Comparison of ENCODE assay signal across 16 cellular contexts in genomic region chrX:21933077-21933476, GRCh38. TPM values are rescaled to one million over a fixed set of nuclear protein-coding genes. Genes with fewer than 3 reads are reported as not detected.
DNase-seq lines count a peak whose midpoint lies in the region; ATAC-seq, FAIRE-seq and TF ChIP-seq lines count a peak whose summit lies in the region.
"Had no signal": no experiment of that assay in that cellular context is flagged by ENCODE, and none has a peak within 500 bp of the region (broad histone marks: within the 10 kb centered on the region; RNA-seq: fewer than 3 reads in every experiment).

No MANE protein-coding gene starts in this region.

- peak overlapping the region in 1 of 2 experiments; percentile 28 for H3K4ac ChIP-seq in mesenchymal stem cell (ENCODE audit: low read depth in 1 of 2, low read length in 2 of 2)

- H3K18ac ChIP-seq in mesenchymal stem cell (ENCODE audit: low read depth in 1 of 2, low read length in 2 of 2), result peak overlapping the region in 1 of 2 experiments; percentile 48

- no peaks in the 10 kb centered on the region for H3K9me3 ChIP-seq in A549
- no peaks in the 10 kb centered on the region for H3K9me3 ChIP-seq in HEK293 (ENCODE audit: control insufficient read depth, insufficient read depth, low read depth, low read length)
- H3K9me3 ChIP-seq in ascending aorta, result no peaks in the 10 kb centered on the region
- H3K9me3 ChIP-seq in mesenchymal stem cell (ENCODE audit: control insufficient read depth, low read length), result no peaks in the 10 kb centered on the region
- H3K9me3 ChIP-seq in left ventricle myocardium inferior (replicated peaks), result no peaks in the 10 kb centered on the region
- H3K9me3 ChIP-seq in prostate gland, result no peaks in the 10 kb centered on the region
- H3K9me3 ChIP-seq: Caco-2 had no signal

- H3K27ac ChIP-seq in A549 (peak overlapping the region; percentile 62 to 82; a peak in 5 of 6 replicates), HEK293 (ENCODE audit: extremely low read depth, low read depth, low read length) (no peak overlapping the region), ascending aorta (peak overlapping the region; percentile 58 to 79), mesenchymal stem cell (ENCODE audit: low read length, poor library complexity, severe bottlenecking) (peak overlapping the region; percentile 53), left ventricle myocardium inferior (replicated peaks) (no peak overlapping the region), prostate gland (no peak overlapping the region)

- peak overlapping the region in 1 of 2 experiments; percentile 66 for H2BK12ac ChIP-seq in mesenchymal stem cell (ENCODE audit: low read length in 2 of 2)

- peak overlapping the region; percentile 44 for H2BK5ac ChIP-seq in mesenchymal stem cell (ENCODE audit: low read depth, low read length, poor library complexity, severe bottlenecking)

- no peak overlapping the region for H3K9ac ChIP-seq in mesenchymal stem cell (ENCODE audit: low read length)

- peak; percentile 59 to 67; a peak in 5 of 6 replicates for ATAC-seq in A549
- ATAC-seq in Right ventricle myocardium inferior, result no peak

- TF ChIP-seq RAD21 in A549 (conservative IDR thresholded peaks at IDR 0.05 in 1 of 2, IDR thresholded peaks at IDR 0.05 in 1 of 2), result no peak

- CTCF ChIA-PET in A549 (lab: Yijun Ruan, JAX) (interaction anchor here (1.2 kb wide), 1 partner anchor 82 kb away, joined by 4 read pairs; no protein-coding TSS in a partner anchor), HEK293 (lab: Yijun Ruan, JAX) (interaction anchor here (0.6 to 1.5 kb wide), 2 partner anchors 42 to 52 kb away, joined by 3 read pairs; no protein-coding TSS in a partner anchor)

- intact Hi-C loops in ascending aorta (cut with DNase I) (no loop called here), Right ventricle myocardium inferior (cut with DNase I) (no loop called here), left ventricle myocardium inferior (cut with micrococcal nuclease) (no loop called here), prostate gland (cut with DNase I) (no loop called here)

- POLR2A ChIA-PET in A549 (lab: Yijun Ruan, JAX) (no interaction called here), HEK293 (lab: Yijun Ruan, JAX) (no interaction called here)

- H3K36me3 ChIP-seq in HEK293 (ENCODE audit: control insufficient read depth in 2 of 2, insufficient read depth in 1 of 2, low read length in 2 of 2) (no peaks in the 10 kb centered on the region), ascending aorta (no peaks in the 10 kb centered on the region), mesenchymal stem cell (ENCODE audit: control insufficient read depth in 1 of 2, insufficient read depth in 2 of 2, low read depth in 1 of 2, low read length in 2 of 2) (no peaks in the 10 kb centered on the region), left ventricle myocardium inferior (no peaks in the 10 kb centered on the region), prostate gland (no peaks in the 10 kb centered on the region)

- H4K91ac ChIP-seq in mesenchymal stem cell (ENCODE audit: low read length), result no peak overlapping the region

- no peak overlapping the region for H2BK15ac ChIP-seq in mesenchymal stem cell (ENCODE audit: low read depth, poor library complexity, severe bottlenecking)

- no peaks in the 10 kb centered on the region for H3K79me1 ChIP-seq in mesenchymal stem cell (replicated peaks; ENCODE audit: low read length, poor library complexity, severe bottlenecking)

- FAIRE-seq in A549 (lab: Jason Lieb, UNC), result peak; percentile 49
- FAIRE-seq: GM12892 had no signal

- H3K23ac ChIP-seq in mesenchymal stem cell (ENCODE audit: low read length in 2 of 2), result no peak overlapping the region

- WGBS in A549 (ENCODE audit: missing lambda C conversion rate), result 76% methylated on average over 6 of the region's 7 CpGs
- 81% methylated on average over 6 of the region's 7 CpGs for whole genome bisulfite sequencing in mesenchymal stem cell
- WGBS in prostate gland, result 86% methylated on average over 7 of the region's 7 CpGs

- TF ChIP-seq POLR2A in A549 (IDR thresholded peaks at IDR 0.05; ENCODE audit: low read length) (no peak), prostate gland (IDR thresholded peaks at IDR 0.05) (no peak)

- no peak for TF ChIP-seq EP300 in A549 (IDR thresholded peaks at IDR 0.05)

- peak overlapping the region; percentile 77 for H2AK5ac ChIP-seq in mesenchymal stem cell (ENCODE audit: low read length, severe bottlenecking)

- no peak overlapping the region for H3K4me3 ChIP-seq in A549
- H3K4me3 ChIP-seq in HEK293 (ENCODE audit: low read depth, low read length), result no peak overlapping the region
- no peak overlapping the region for H3K4me3 ChIP-seq in ascending aorta
- no peak overlapping the region for H3K4me3 ChIP-seq in mesenchymal stem cell (ENCODE audit: insufficient read depth in 1 of 2, low read depth in 1 of 2, low read length in 2 of 2)
- H3K4me3 ChIP-seq in left ventricle myocardium inferior, result no peak overlapping the region
- no peak overlapping the region for H3K4me3 ChIP-seq in prostate gland

- no peak overlapping the region for H3K14ac ChIP-seq in mesenchymal stem cell (ENCODE audit: low read length in 2 of 2)

- peak overlapping the region; percentile 49 for H2BK120ac ChIP-seq in mesenchymal stem cell (ENCODE audit: low read depth, low read length)

- no peaks in the 10 kb centered on the region for H3K27me3 ChIP-seq in ascending aorta
- no peaks in the 10 kb centered on the region for H3K27me3 ChIP-seq in mesenchymal stem cell (ENCODE audit: control insufficient read depth in 1 of 2, insufficient read depth in 1 of 2, low read length in 2 of 2)
- no peaks in the 10 kb centered on the region for H3K27me3 ChIP-seq in left ventricle myocardium inferior (ENCODE audit: low read depth)
- H3K27me3 ChIP-seq in prostate gland (replicated peaks; ENCODE audit: insufficient read depth), result no peaks in the 10 kb centered on the region

- no peak overlapping the region for H4K8ac ChIP-seq in mesenchymal stem cell (ENCODE audit: low read length)

- H3K4me1 ChIP-seq in A549 (peaks cover 16% of the 10 kb centered on the region), HEK293 (ENCODE audit: control insufficient read depth, insufficient read depth, low read length) (no peaks in the 10 kb centered on the region), ascending aorta (peaks cover 0 to 7% of the 10 kb centered on the region in 2 donors), mesenchymal stem cell (ENCODE audit: control insufficient read depth, insufficient read depth, low read depth, low read length) (peaks cover 4% of the 10 kb centered on the region), left ventricle myocardium inferior (no peaks in the 10 kb centered on the region), prostate gland (replicated peaks) (no peaks in the 10 kb centered on the region)
- H3K4me1 ChIP-seq: Caco-2 had no signal

- no peak overlapping the region for H2AFZ ChIP-seq in mesenchymal stem cell (ENCODE audit: low read depth, low read length)

- TF ChIP-seq CTCF in A549 (IDR thresholded peaks at IDR 0.05) (no peak), HEK293 (tag by site-specific recombination; IDR thresholded peaks at IDR 0.05) (no peak), ascending aorta (IDR thresholded peaks at IDR 0.05) (no peak), left ventricle myocardium inferior (IDR thresholded peaks at IDR 0.05; ENCODE audit: borderline replicate concordance) (no peak), prostate gland (IDR thresholded peaks at IDR 0.05) (no peak)

- DNase-seq in A549 (ENCODE audit: low read depth in 1 of 2, low spot score in 1 of 2) (peak in 1 of 2 experiments; percentile 26), ascending aorta (ENCODE audit: low spot score in 2 of 2) (no peak), mesenchymal stem cell (no peak), Right ventricle myocardium inferior (ENCODE audit: missing footprints) (no peak), DMS 273 (lab: John Stamatoyannopoulos, UW; ENCODE audit: unreplicated experiment) (no peak), left ventricle myocardium inferior (no peak), prostate gland (ENCODE audit: low spot score) (no peak)
- DNase-seq: Caco-2; cerebellar nuclear complex; GDM1; GOT3; NCI-H2029; NCI-H510A treated with DMSO at 0.1 percent for 48 hours; stimulated activated CD4-positive, alpha-beta T cell treated with anti-CD3 and anti-CD28 coated beads, Interleukin-15, amount 100 ng/mL, for 24 hours had no signal

- H3K4me2 ChIP-seq in A549, result peak overlapping the region; percentile 20; the same call in 1 of the 3 replicates
- H3K4me2 ChIP-seq in mesenchymal stem cell (ENCODE audit: low read length, poor library complexity, severe bottlenecking), result no peak overlapping the region

TF ChIP-seq in A549, 52 proteins besides CTCF, POLR2A, EP300 and RAD21:
- TF ChIP-seq KDM5A (IDR thresholded peaks at IDR 0.05) (no peak), HOXB13 (CRISPR knock-in tag; IDR thresholded peaks at IDR 0.05; ENCODE audit: low read depth) (no peak), ZC3H11A (IDR thresholded peaks at IDR 0.05) (no peak), CBX8 (IDR thresholded peaks at IDR 0.05) (no peak), MAFK (IDR thresholded peaks at IDR 0.05; ENCODE audit: partially characterized antibody) (no peak), MAZ (IDR thresholded peaks at IDR 0.05; ENCODE audit: borderline replicate concordance, low read depth, low read length) (no peak), TP53 (CRISPR knock-in tag; IDR thresholded peaks at IDR 0.05) (no peak)

TF ChIP-seq in HEK293, 187 proteins besides CTCF, POLR2A, EP300 and RAD21 (continues in another document):
- no peak for TF ChIP-seq SALL2 (tag by site-specific recombination; IDR thresholded peaks at IDR 0.05; ENCODE audit: borderline replicate concordance)
- no peak for TF ChIP-seq ZNF184 (tag by site-specific recombination; IDR thresholded peaks at IDR 0.05)
- no peak for TF ChIP-seq ZNF140 (tag by site-specific recombination; IDR thresholded peaks at IDR 0.05)

RNA-seq across cellular contexts. Expression of gene SMS, which starts 7.4 kb away (rescaled TPM):
- polyA plus RNA-seq in A549 (2011; rRNA removed), result 85.7 and 129 TPM in 2 replicates
- polyA plus RNA-seq in A549 (2012; cell fraction: cytosol; rRNA removed), result 104 and 106 TPM in 2 replicates
- 43.9 and 44.9 TPM in 2 replicates for polyA plus RNA-seq in A549 (2012; cell fraction: nucleus; rRNA removed)
- polyA plus RNA-seq in A549 (2017; fragmentation: RNase III; extraction: RNeasy Plus Mini Kit Qiagen cat#74134 plus additional on column Dnase treatment), result 180 to 193 TPM (median 180 TPM) in 3 replicates
- polyA minus RNA-seq in A549 (2011; rRNA and poly(A)+ RNA removed), result 32.3 and 34.1 TPM in 2 replicates
- 35.1 TPM for total RNA-seq in ascending aorta
- 63.7 TPM for polyA plus RNA-seq in mesenchymal stem cell (2013, experiment 1 of 2)
- polyA plus RNA-seq in mesenchymal stem cell (2013, experiment 2 of 2), result 65.0 TPM
- total RNA-seq in Right ventricle myocardium inferior, result 54.4 TPM
- total RNA-seq in left ventricle myocardium inferior, result 46.8 TPM
- 100 to 1,000 TPM in 1 of 2 donors, 10 to 100 TPM in 1; 57.0 to 116 TPM for total RNA-seq in prostate gland

Comparison
In these comparisons a context has a peak if more than half of its experiments do, and no peak if none do; other contexts are left out.
1. H3K27ac ChIP-seq: peak in A549 (2 of 2), ascending aorta (2 of 2) and mesenchymal stem cell (single experiment); none in HEK293 (single experiment), left ventricle myocardium inferior (single experiment) and prostate gland (0 of 2).